In the genomic region with DNA sequence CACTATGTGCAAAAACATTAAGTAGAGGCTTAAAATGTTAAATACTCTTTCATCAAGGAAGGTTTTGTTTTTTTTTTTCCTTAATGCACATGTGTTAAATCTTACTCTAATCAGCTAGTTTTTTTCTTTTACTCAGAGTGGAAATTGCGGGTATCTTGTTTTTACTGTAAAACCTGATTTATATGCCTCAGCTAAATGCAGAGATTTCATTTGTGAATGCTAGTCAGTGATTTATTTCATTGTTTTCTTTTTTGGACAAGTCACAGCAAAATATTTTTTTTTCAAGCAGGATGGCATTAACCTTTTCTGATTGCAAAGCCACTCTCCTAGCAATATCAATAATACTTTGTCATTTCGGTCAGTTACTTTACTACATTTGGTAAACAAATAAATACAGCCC, we compare ENCODE assay signal across 16 cellular contexts.
A peak's percentile ranks its signal among the peaks of the same experiment; 100 is the strongest.
DNase-seq lines count a peak whose midpoint lies in the region; ATAC-seq, FAIRE-seq and TF ChIP-seq lines count a peak whose summit lies in the region.
"Had no signal": no experiment of that assay in that cellular context is flagged by ENCODE, and none has a peak within 500 bp of the region (broad histone marks: within the 10 kb centered on the region; RNA-seq: fewer than 3 reads in every experiment).

No MANE protein-coding gene starts in this region.

- peaks cover 5% of the 10 kb centered on the region for H3K9me3 Mint-ChIP-seq in astrocyte (ENCODE audit: unreplicated experiment)
- H3K9me3 Mint-ChIP-seq in activated naive CD4-positive, alpha-beta T cell treated with anti-CD3 and anti-CD28 coated beads for 36 hours: peaks cover 1% of the 10 kb centered on the region

- H3K27ac Mint-ChIP-seq in astrocyte (ENCODE audit: unreplicated experiment): no peak overlapping the region
- no peak overlapping the region for H3K27ac Mint-ChIP-seq in activated naive CD4-positive, alpha-beta T cell treated with anti-CD3 and anti-CD28 coated beads for 36 hours
- H3K27ac Mint-ChIP-seq: CD4-positive, alpha-beta memory T cell had no signal

- FAIRE-seq in astrocyte (lab: Jason Lieb, UNC): no peak
- FAIRE-seq: G401.6, H1 had no signal

- no peak for ATAC-seq in Panc1
- ATAC-seq: HCT116 had no signal

- H3K4me3 Mint-ChIP-seq in astrocyte (ENCODE audit: unreplicated experiment): no peak overlapping the region
- H3K4me3 Mint-ChIP-seq in activated naive CD4-positive, alpha-beta T cell treated with anti-CD3 and anti-CD28 coated beads for 36 hours: no peak overlapping the region
- H3K4me3 Mint-ChIP-seq: CD4-positive, alpha-beta memory T cell had no signal

- H3K4me2 ChIP-seq in astrocyte (ENCODE audit: low read length): peak overlapping the region; percentile 33
- H3K4me2 ChIP-seq: BLaER1 treated with 17β-estradiol and CSF1 and Interleukin-3, amounts not matched to agents 10 nM and 100 nM had no signal

- intact Hi-C loops in Panc1 (cut with micrococcal nuclease; ENCODE audit: unreplicated experiment): no loop called here
- intact Hi-C loops in activated naive CD4-positive, alpha-beta T cell treated with anti-CD3 and anti-CD28 coated beads for 36 hours (cut with micrococcal nuclease): no loop called here

- H4K20me1 ChIP-seq in astrocyte (ENCODE audit: insufficient read depth, low read length): no peaks in the 10 kb centered on the region
- H4K20me1 ChIP-seq: BLaER1 treated with 17β-estradiol and CSF1 and Interleukin-3, amounts not matched to agents 10 nM and 100 nM had no signal

- POLR2A ChIA-PET in Panc1 (lab: Charles Lee): no interaction called here

- peaks cover 9% of the 10 kb centered on the region for H3K4me1 Mint-ChIP-seq in astrocyte (ENCODE audit: low read depth, unreplicated experiment)
- no peaks in the 10 kb centered on the region for H3K4me1 Mint-ChIP-seq in activated naive CD4-positive, alpha-beta T cell treated with anti-CD3 and anti-CD28 coated beads for 36 hours (ENCODE audit: low read depth)
- H3K4me1 Mint-ChIP-seq: CD4-positive, alpha-beta memory T cell had no signal

- no TSS peak for BruUV-seq in Panc1 (replicated peaks; lab: Mats Ljungman, UMichigan)

- H2AFZ ChIP-seq in astrocyte (ENCODE audit: low read depth, low read length): no peak overlapping the region

- H3K27me3 ChIP-seq in BE2C (no peaks in the 10 kb centered on the region), Panc1 (ENCODE audit: control insufficient read depth, insufficient read depth, low read length) (no peaks in the 10 kb centered on the region), astrocyte (ENCODE audit: insufficient read depth, low read length) (no peaks in the 10 kb centered on the region)
- H3K27me3 ChIP-seq: BLaER1 treated with 17β-estradiol and CSF1 and Interleukin-3, amounts not matched to agents 10 nM and 100 nM; Peyer's patch had no signal

- CTCF ChIA-PET in Panc1 (lab: Charles Lee): no interaction called here
- CTCF ChIA-PET in activated naive CD4-positive, alpha-beta T cell treated with anti-CD3 and anti-CD28 coated beads for 36 hours (lab: Charles Lee): no interaction called here

- DNase-seq in BE2C (no peak), Panc1 (ENCODE audit: low read depth, low spot score) (no peak), astrocyte (ENCODE audit: low read depth) (no peak), left kidney (ENCODE audit: low read depth, low spot score) (peak; percentile 9), ACHN (no peak), NCI-H2029 (lab: John Stamatoyannopoulos, UW) (no peak), Ammon's horn (ENCODE audit: low spot score) (no peak)
- DNase-seq in activated naive CD4-positive, alpha-beta T cell treated with anti-CD3 and anti-CD28 coated beads for 36 hours: no peak
- DNase-seq: 8988T; CD4-positive, alpha-beta memory T cell; NCI-H1048 had no signal

- no peaks in the 10 kb centered on the region for H3K79me2 ChIP-seq in astrocyte (ENCODE audit: insufficient read depth, low read length)

- TF ChIP-seq CTCF in BE2C (IDR thresholded peaks at IDR 0.05; ENCODE audit: low read depth, low read length) (no peak), Panc1 (IDR thresholded peaks at IDR 0.05) (no peak), astrocyte (IDR thresholded peaks at IDR 0.05; ENCODE audit: insufficient read depth, low read depth, low read length) (no peak)

- H3K4me1 ChIP-seq in BE2C (peaks cover 11% of the 10 kb centered on the region; the same call in 1 of the 2 replicates), Panc1 (ENCODE audit: control insufficient read depth, insufficient read depth, low read length) (peaks cover 12% of the 10 kb centered on the region; the same call in 1 of the 2 replicates), astrocyte (ENCODE audit: insufficient read depth, low read length) (no peaks in the 10 kb centered on the region)
- H3K4me1 ChIP-seq: BLaER1 treated with 17β-estradiol and CSF1 and Interleukin-3, amounts not matched to agents 10 nM and 100 nM; Peyer's patch had no signal

- in situ Hi-C loops in Panc1 (cut with HindIII; ENCODE audit: low pct_unique_long_range_greater_than_20kb, low sequenced_read_pairs) (no loop called here), ACHN (cut with HindIII; ENCODE audit: low pct_ligation_motif_present, low pct_unique_long_range_greater_than_20kb, low sequenced_read_pairs) (no loop called here)

- H3K27ac ChIP-seq in Panc1 (ENCODE audit: low read length) (peak overlapping the region; percentile 62; the same call in 1 of the 2 replicates), astrocyte (ENCODE audit: low read depth, low read length) (no peak overlapping the region)
- H3K27ac ChIP-seq: BLaER1 treated with 17β-estradiol and CSF1 and Interleukin-3, amounts not matched to agents 10 nM and 100 nM; Peyer's patch had no signal

- H3K36me3 Mint-ChIP-seq in astrocyte (ENCODE audit: low read depth, unreplicated experiment): no peaks in the 10 kb centered on the region
- H3K36me3 Mint-ChIP-seq in activated naive CD4-positive, alpha-beta T cell treated with anti-CD3 and anti-CD28 coated beads for 36 hours (ENCODE audit: low read depth): no peaks in the 10 kb centered on the region
- H3K36me3 Mint-ChIP-seq: CD4-positive, alpha-beta memory T cell had no signal

- no peak overlapping the region for H3K9ac ChIP-seq in astrocyte (ENCODE audit: low read length)
- H3K9ac ChIP-seq: BLaER1 treated with 17β-estradiol and CSF1 and Interleukin-3, amounts not matched to agents 10 nM and 100 nM had no signal

- H3K27me3 Mint-ChIP-seq in astrocyte (ENCODE audit: low read depth, unreplicated experiment): no peaks in the 10 kb centered on the region
- H3K27me3 Mint-ChIP-seq in activated naive CD4-positive, alpha-beta T cell treated with anti-CD3 and anti-CD28 coated beads for 36 hours (ENCODE audit: low read depth): no peaks in the 10 kb centered on the region
- H3K27me3 Mint-ChIP-seq: CD4-positive, alpha-beta memory T cell had no signal

- H3K4me3 ChIP-seq in BE2C (ENCODE audit: low read depth, low read length) (peak overlapping the region; percentile 3; the same call in 1 of the 2 replicates), Panc1 (ENCODE audit: low read depth in 2 of 2, low read length in 2 of 2) (no peak overlapping the region), astrocyte (ENCODE audit: insufficient read depth, low read depth, low read length) (no peak overlapping the region)
- H3K4me3 ChIP-seq: BLaER1 treated with 17β-estradiol and CSF1 and Interleukin-3, amounts not matched to agents 10 nM and 100 nM; Peyer's patch had no signal

- no peaks in the 10 kb centered on the region for H3K36me3 ChIP-seq in BE2C
- H3K36me3 ChIP-seq in Panc1 (ENCODE audit: control insufficient read depth, insufficient read depth, low read length): no peaks in the 10 kb centered on the region
- no peaks in the 10 kb centered on the region for H3K36me3 ChIP-seq in astrocyte (ENCODE audit: insufficient read depth, low read length)
- H3K36me3 ChIP-seq: BLaER1 treated with 17β-estradiol and CSF1 and Interleukin-3, amounts not matched to agents 10 nM and 100 nM; Peyer's patch had no signal

- H3K9me3 ChIP-seq in BE2C (no peaks in the 10 kb centered on the region), Panc1 (ENCODE audit: control insufficient read depth, insufficient read depth, low read depth, low read length) (no peaks in the 10 kb centered on the region), astrocyte (ENCODE audit: insufficient read depth, low read depth, low read length) (no peaks in the 10 kb centered on the region)
- H3K9me3 ChIP-seq: Peyer's patch had no signal
